In genomic region chr12:43126652-43127051, GRCh38 we compare ENCODE assay signal across 28 cellular contexts.
"Had no signal": no experiment of that assay in that cellular context is flagged by ENCODE, and none has a peak within 500 bp of the region (broad histone marks: within the 10 kb centered on the region; RNA-seq: fewer than 3 reads in every experiment).

No MANE protein-coding gene starts in this region.

- H3K4me3 Mint-ChIP-seq: stimulated activated effector memory CD8-positive, alpha-beta T cell treated with anti-CD3 and anti-CD28 coated beads, Interleukin-12 subunit alpha, Interleukin-12 subunit beta, amount 100 ng/mL, for 72 hours; stimulated activated memory B cell treated with anti-CD40 and anti-IgM and Interleukin-4, amounts not matched to agents 10 μg/mL and 1 μg/mL and 100 μg/mL, for 72 hours; stimulated activated naive B cell treated with anti-CD40 and anti-IgM and Interleukin-4, amounts not matched to agents 10 μg/mL and 1 μg/mL and 100 μg/mL, for 72 hours; stimulated activated naive CD8-positive, alpha-beta T cell treated with anti-CD3 and anti-CD28 coated beads, Interleukin-15, amount 100 ng/mL, for 72 hours; stimulated activated naive CD8-positive, alpha-beta T cell treated with anti-CD3 and anti-CD28 coated beads, Interleukin-15, Interleukin-2, amounts not matched to agents 100 ng/mL and 50 ng/mL, for 24 hours; type B pancreatic cell had no signal

- H3K9me3 Mint-ChIP-seq: stimulated activated memory B cell treated with anti-CD40 and anti-IgM and Interleukin-4, amounts not matched to agents 10 μg/mL and 1 μg/mL and 100 μg/mL, for 72 hours; stimulated activated naive CD8-positive, alpha-beta T cell treated with anti-CD3 and anti-CD28 coated beads, Interleukin-15, amount 100 ng/mL, for 72 hours; stimulated activated naive CD8-positive, alpha-beta T cell treated with anti-CD3 and anti-CD28 coated beads, Interleukin-15, Interleukin-2, amounts not matched to agents 100 ng/mL and 50 ng/mL, for 24 hours had no signal

- FAIRE-seq: urothelium cell line had no signal

- H3K36me3 Mint-ChIP-seq: stimulated activated effector memory CD8-positive, alpha-beta T cell treated with anti-CD3 and anti-CD28 coated beads, Interleukin-12 subunit alpha, Interleukin-12 subunit beta, amount 100 ng/mL, for 72 hours; stimulated activated memory B cell treated with anti-CD40 and anti-IgM and Interleukin-4, amounts not matched to agents 10 μg/mL and 1 μg/mL and 100 μg/mL, for 72 hours; stimulated activated naive B cell treated with anti-CD40 and anti-IgM and Interleukin-4, amounts not matched to agents 10 μg/mL and 1 μg/mL and 100 μg/mL, for 72 hours; type B pancreatic cell had no signal

- DNase-seq: stimulated activated CD4-positive, alpha-beta T cell treated with anti-CD3 and anti-CD28 coated beads, Interleukin-2, amount 100 ng/mL, for 48 hours; stimulated activated CD4-positive, alpha-beta T cell treated with anti-CD3 and anti-CD28 coated beads, Interleukin-4, amount 100 ng/mL, for 1 hour; stimulated activated CD4-positive, alpha-beta T cell treated with anti-CD3 and anti-CD28 coated beads, Interleukin-4, amount 100 ng/mL, for 24 hours; stimulated activated CD4-positive, alpha-beta T cell treated with anti-CD3 and anti-CD28 coated beads, Interleukin-4, amount 100 ng/mL, for 4 hours; stimulated activated CD8-positive, alpha-beta memory T cell treated with anti-CD3 and anti-CD28 coated beads, Interleukin-4, amount 100 ng/mL, for 48 hours; stimulated activated naive B cell treated with anti-CD40 and anti-IgM and Interleukin-4, amounts not matched to agents 10 μg/mL and 1 μg/mL and 100 μg/mL, for 72 hours; stimulated activated naive CD4-positive, alpha-beta T cell; stimulated activated naive CD4-positive, alpha-beta T cell treated with Interleukin-2 at 50 U/mL for 16 hours; stimulated activated naive CD8-positive, alpha-beta T cell treated with anti-CD3 and anti-CD28 coated beads, Interleukin-15, amount 100 ng/mL, for 72 hours; stimulated activated naive CD8-positive, alpha-beta T cell treated with anti-CD3 and anti-CD28 coated beads, Interleukin-15, Interleukin-2, amounts not matched to agents 100 U/mL and 50 U/mL, for 24 hours; stomach; substantia nigra; testis; thyroid gland; tibial artery; transverse colon; trophoblast cell; upper lobe of left lung; upper lobe of right lung; uterus had no signal

- H3K27ac Mint-ChIP-seq: stimulated activated effector memory CD8-positive, alpha-beta T cell treated with anti-CD3 and anti-CD28 coated beads, Interleukin-12 subunit alpha, Interleukin-12 subunit beta, amount 100 ng/mL, for 72 hours; stimulated activated memory B cell treated with anti-CD40 and anti-IgM and Interleukin-4, amounts not matched to agents 10 μg/mL and 1 μg/mL and 100 μg/mL, for 72 hours; stimulated activated naive B cell treated with anti-CD40 and anti-IgM and Interleukin-4, amounts not matched to agents 10 μg/mL and 1 μg/mL and 100 μg/mL, for 72 hours; stimulated activated naive CD8-positive, alpha-beta T cell treated with anti-CD3 and anti-CD28 coated beads, Interleukin-15, amount 100 ng/mL, for 72 hours; stimulated activated naive CD8-positive, alpha-beta T cell treated with anti-CD3 and anti-CD28 coated beads, Interleukin-15, Interleukin-2, amounts not matched to agents 100 ng/mL and 50 ng/mL, for 24 hours; type B pancreatic cell had no signal

- H3K9me3 ChIP-seq: stomach, suprapubic skin, testis, thoracic aorta, thyroid gland, tibial artery, transverse colon, upper lobe of left lung, upper lobe of right lung, uterus, vagina had no signal

- H3K4me1 Mint-ChIP-seq: stimulated activated effector memory CD8-positive, alpha-beta T cell treated with anti-CD3 and anti-CD28 coated beads, Interleukin-12 subunit alpha, Interleukin-12 subunit beta, amount 100 ng/mL, for 72 hours; stimulated activated memory B cell treated with anti-CD40 and anti-IgM and Interleukin-4, amounts not matched to agents 10 μg/mL and 1 μg/mL and 100 μg/mL, for 72 hours; stimulated activated naive B cell treated with anti-CD40 and anti-IgM and Interleukin-4, amounts not matched to agents 10 μg/mL and 1 μg/mL and 100 μg/mL, for 72 hours; stimulated activated naive CD8-positive, alpha-beta T cell treated with anti-CD3 and anti-CD28 coated beads, Interleukin-15, amount 100 ng/mL, for 72 hours had no signal

- H3K27ac ChIP-seq: stomach, suprapubic skin, testis, thoracic aorta, thyroid gland, tibial artery, transverse colon, upper lobe of left lung, upper lobe of right lung, uterus, vagina had no signal

- ATAC-seq: stimulated activated effector memory CD8-positive, alpha-beta T cell treated with anti-CD3 and anti-CD28 coated beads, Interleukin-12 subunit alpha, Interleukin-12 subunit beta, amount 100 ng/mL, for 72 hours; stimulated activated memory B cell treated with anti-CD40 and anti-IgM and Interleukin-4, amounts not matched to agents 10 μg/mL and 1 μg/mL and 100 μg/mL, for 72 hours; stimulated activated naive B cell treated with anti-CD40 and anti-IgM and Interleukin-4, amounts not matched to agents 10 μg/mL and 1 μg/mL and 100 μg/mL, for 72 hours; stimulated activated naive CD8-positive, alpha-beta T cell treated with anti-CD3 and anti-CD28 coated beads, Interleukin-15, amount 100 ng/mL, for 72 hours; stimulated activated naive CD8-positive, alpha-beta T cell treated with anti-CD3 and anti-CD28 coated beads, Interleukin-15, Interleukin-2, amounts not matched to agents 100 U/mL and 50 U/mL, for 24 hours; upper lobe of right lung had no signal

- H3K27me3 ChIP-seq: stomach, suprapubic skin, testis, thyroid gland, tibial artery, transverse colon, upper lobe of left lung, upper lobe of right lung, uterus, vagina had no signal

- H3K4me3 ChIP-seq: stomach, suprapubic skin, testis, thoracic aorta, thyroid gland, tibial artery, transverse colon, upper lobe of left lung, upper lobe of right lung, uterus, vagina had no signal

- H3K27me3 Mint-ChIP-seq: stimulated activated memory B cell treated with anti-CD40 and anti-IgM and Interleukin-4, amounts not matched to agents 10 μg/mL and 1 μg/mL and 100 μg/mL, for 72 hours; stimulated activated naive CD8-positive, alpha-beta T cell treated with anti-CD3 and anti-CD28 coated beads, Interleukin-15, amount 100 ng/mL, for 72 hours; stimulated activated naive CD8-positive, alpha-beta T cell treated with anti-CD3 and anti-CD28 coated beads, Interleukin-15, Interleukin-2, amounts not matched to agents 100 ng/mL and 50 ng/mL, for 24 hours; type B pancreatic cell had no signal

- H3K4me1 ChIP-seq: stomach, suprapubic skin, testis, thyroid gland, tibial artery, transverse colon, upper lobe of left lung, upper lobe of right lung, uterus, vagina had no signal

- H3K36me3 ChIP-seq: stomach, suprapubic skin, thoracic aorta, thyroid gland, tibial artery, transverse colon, upper lobe of left lung, upper lobe of right lung, uterus, vagina had no signal
